Comparison of ENCODE assay signal across 9 cellular contexts in the genomic region with DNA sequence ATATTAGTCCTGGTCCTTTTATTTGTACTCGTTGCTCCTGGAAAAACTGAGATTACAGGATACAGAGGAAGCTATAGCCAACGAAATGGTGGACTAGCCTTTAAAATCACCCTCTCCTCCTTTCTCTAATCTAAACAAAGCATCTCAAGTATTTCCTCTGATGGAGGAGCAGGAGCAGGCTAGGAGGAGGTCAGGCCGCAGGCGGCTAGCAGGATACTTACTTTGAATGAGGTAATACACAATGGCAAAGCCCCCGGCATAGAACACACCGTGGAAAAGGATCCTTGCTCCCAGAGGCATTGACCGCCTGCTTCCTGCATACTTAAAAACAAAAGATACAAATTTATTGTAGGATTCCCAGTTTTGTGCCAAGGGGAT.
DNase-seq lines count a peak whose midpoint lies in the region; ATAC-seq, FAIRE-seq and TF ChIP-seq lines count a peak whose summit lies in the region.
"Had no signal": no experiment of that assay in that cellular context is flagged by ENCODE, and none has a peak within 500 bp of the region (broad histone marks: within the 10 kb centered on the region; RNA-seq: fewer than 3 reads in every experiment).

No MANE protein-coding gene starts in this region.

- no TSS peak for BruUV-seq in K562 (replicated peaks; lab: Mats Ljungman, UMichigan)

- H3K4me1 Mint-ChIP-seq in activated naive CD4-positive, alpha-beta T cell treated with anti-CD3 and anti-CD28 coated beads, Interleukin-2, amount 10 ng/mL, durations not matched to agents 7 days and 5 days: peaks cover 94% of the 10 kb centered on the region

- H3K9me3 Mint-ChIP-seq in activated naive CD4-positive, alpha-beta T cell treated with anti-CD3 and anti-CD28 coated beads, Interleukin-2, amount 10 ng/mL, durations not matched to agents 7 days and 5 days: no peaks in the 10 kb centered on the region

- H3K9me3 ChIP-seq in K562 (replicated peaks; ENCODE audit: control insufficient read depth, insufficient read depth, low read depth, low read length) (no peaks in the 10 kb centered on the region), liver (ENCODE audit: control insufficient read depth in 4 of 4, low read length in 3 of 4) (no peaks in the 10 kb centered on the region), upper lobe of left lung (no peaks in the 10 kb centered on the region)

- H3K27ac Mint-ChIP-seq in activated naive CD4-positive, alpha-beta T cell treated with anti-CD3 and anti-CD28 coated beads, Interleukin-2, amount 10 ng/mL, durations not matched to agents 7 days and 5 days: peak overlapping the region; percentile 90

- ATAC-seq in K562 (no peak), upper lobe of left lung (ENCODE audit: low FRiP score in 2 of 2) (no peak), HG03108 (IDR thresholded peaks at IDR 0.05; ENCODE audit: unreplicated experiment) (no peak)

- no peak for TF ChIP-seq RAD21 in K562 (CRISPR knock-in tag; conservative IDR thresholded peaks at IDR 0.05 in 1 of 2, IDR thresholded peaks at IDR 0.05 in 1 of 2)
- TF ChIP-seq RAD21 in liver (IDR thresholded peaks at IDR 0.05): no peak

- peaks cover 55% of the 10 kb centered on the region for H3K36me3 Mint-ChIP-seq in activated naive CD4-positive, alpha-beta T cell treated with anti-CD3 and anti-CD28 coated beads, Interleukin-2, amount 10 ng/mL, durations not matched to agents 7 days and 5 days

- POLR2A ChIA-PET in K562 (lab: Yijun Ruan, JAX): no interaction called here

- intact Hi-C loops in K562 (cut with micrococcal nuclease): no loop called here

- CTCF ChIA-PET in activated naive CD4-positive, alpha-beta T cell treated with anti-CD3 and anti-CD28 coated beads, Interleukin-2, amount 10 ng/mL, durations not matched to agents 7 days and 5 days (lab: Charles Lee): interaction anchor here (1.4 to 7.4 kb wide), 5 partner anchors 9 to 73 kb away, joined by 4 to 108 read pairs (median 10); partner anchors contain the start of gene STK17A
- CTCF ChIA-PET in K562 (lab: Yijun Ruan, JAX; ENCODE audit: low intra/inter-chr PET ratio): no interaction called here

- no peaks in the 10 kb centered on the region for H3K27me3 Mint-ChIP-seq in activated naive CD4-positive, alpha-beta T cell treated with anti-CD3 and anti-CD28 coated beads, Interleukin-2, amount 10 ng/mL, durations not matched to agents 7 days and 5 days

- H4K20me1 ChIP-seq in K562 (replicated peaks; ENCODE audit: control insufficient read depth, insufficient read depth, low read length): peaks cover 7% of the 10 kb centered on the region; the same call in 1 of the 2 replicates

- no peak overlapping the region for H2AFZ ChIP-seq in K562 (ENCODE audit: low read depth, low read length)

- 82% methylated on average over 7 of the region's 7 CpGs for WGBS in K562 (ENCODE audit: insufficient coverage, low coverage, missing lambda C conversion rate)
- 72% methylated on average over 7 of the region's 7 CpGs for WGBS in liver
- WGBS in upper lobe of left lung, 2 donors: 23 to 39% methylated on average over 7 of the region's 7 CpGs

- H3K4me3 ChIP-seq in K562 (no peak overlapping the region), liver (ENCODE audit: low read depth in 1 of 3, low read length in 3 of 3) (no peak overlapping the region), upper lobe of left lung (peak overlapping the region in 2 of 4 donors; percentile 7 to 16)

- in situ Hi-C loops in K562 (cut with MboI): no loop called here

- no peaks in the 10 kb centered on the region for H3K9me1 ChIP-seq in K562 (ENCODE audit: control insufficient read depth, insufficient read depth, low read length)

- H3K79me2 ChIP-seq in K562 (ENCODE audit: control insufficient read depth, insufficient read depth, low read length): peaks cover 20% of the 10 kb centered on the region; the same call in 2 of the 3 replicates

- peak overlapping the region; percentile 70 for H3K4me3 Mint-ChIP-seq in activated naive CD4-positive, alpha-beta T cell treated with anti-CD3 and anti-CD28 coated beads, Interleukin-2, amount 10 ng/mL, durations not matched to agents 7 days and 5 days

- no peak overlapping the region for H3K4me2 ChIP-seq in K562 (ENCODE audit: insufficient read depth, low read length)

- H3K27ac ChIP-seq in K562 (ENCODE audit: extremely low read depth, low read depth, low read length) (no peak overlapping the region), liver (ENCODE audit: low read depth in 1 of 2, low read length in 2 of 2) (peak overlapping the region; percentile 78), upper lobe of left lung (peak overlapping the region; percentile 87 to 94 (median 90))

- TF ChIP-seq CTCF in K562 (IDR thresholded peaks at IDR 0.05 in 2 of 3, conservative IDR thresholded peaks at IDR 0.05 in 1 of 3; ENCODE audit: insufficient read depth in 2 of 3, low read depth in 1 of 3, low read length in 3 of 3) (no peak), liver (IDR thresholded peaks at IDR 0.05; ENCODE audit: low read depth, low read length, missing input control) (no peak), upper lobe of left lung (IDR thresholded peaks at IDR 0.05) (no peak)

- H3K4me1 ChIP-seq in K562 (replicated peaks in 1 of 2; ENCODE audit: control insufficient read depth in 2 of 2, insufficient read depth in 2 of 2, low read length in 2 of 2) (no peaks in the 10 kb centered on the region), liver (ENCODE audit: control insufficient read depth in 4 of 4, insufficient read depth in 4 of 4, low read length in 3 of 4) (peaks cover 0 to 8% (median 4%) of the 10 kb centered on the region in 4 donors), upper lobe of left lung (peaks cover 47 to 63% (median 56%) of the 10 kb centered on the region in 4 donors)

- TF ChIP-seq POLR2A in K562 (conservative IDR thresholded peaks at IDR 0.05): no peak
- TF ChIP-seq POLR2A in upper lobe of left lung (IDR thresholded peaks at IDR 0.05): no peak

- no peaks in the 10 kb centered on the region for H3K27me3 ChIP-seq in K562 (ENCODE audit: control insufficient read depth in 2 of 2, insufficient read depth in 2 of 2, low read length in 2 of 2)
- no peaks in the 10 kb centered on the region for H3K27me3 ChIP-seq in liver (ENCODE audit: control insufficient read depth in 4 of 4, insufficient read depth in 4 of 4, low read length in 3 of 4)
- H3K27me3 ChIP-seq in upper lobe of left lung: no peaks in the 10 kb centered on the region

- TF ChIP-seq EP300 in K562 (IDR thresholded peaks at IDR 0.05; ENCODE audit: low read length): no peak
- TF ChIP-seq EP300 in upper lobe of left lung (IDR thresholded peaks at IDR 0.05): no peak

- H3K9ac ChIP-seq in K562 (ENCODE audit: insufficient read depth in 1 of 2, low read depth in 2 of 2, low read length in 2 of 2): no peak overlapping the region
- peak overlapping the region in 1 of 2 donors; percentile 24 for H3K9ac ChIP-seq in liver (ENCODE audit: low read depth in 1 of 2, low read length in 2 of 2)

- FAIRE-seq in K562 (lab: Jason Lieb, UNC): no peak
- FAIRE-seq: colon had no signal

- H3K36me3 ChIP-seq in K562 (ENCODE audit: control insufficient read depth, insufficient read depth, low read length): peaks cover 84% of the 10 kb centered on the region; the same call in 2 of the 3 replicates
- H3K36me3 ChIP-seq in liver (ENCODE audit: control insufficient read depth in 4 of 4, insufficient read depth in 3 of 4, low read depth in 1 of 4, low read length in 3 of 4): peaks cover 2 to 15% (median 8%) of the 10 kb centered on the region in 4 donors
- peaks cover 0 to 14% (median 7%) of the 10 kb centered on the region in 4 donors for H3K36me3 ChIP-seq in upper lobe of left lung

- no peak for DNase-seq in activated naive CD4-positive, alpha-beta T cell treated with anti-CD3 and anti-CD28 coated beads, Interleukin-2, amount 10 ng/mL, durations not matched to agents 7 days and 5 days
- DNase-seq in activated naive CD4-positive, alpha-beta T cell treated with Interleukin-2 at 50 U/mL for 16 hours: no peak
- no peak for DNase-seq in K562 (ENCODE audit: extremely low read depth in 1 of 4, low spot score in 3 of 4)
- DNase-seq in upper lobe of left lung: no peak
- DNase-seq in AG08395 (ENCODE audit: low spot score): no peak
- DNase-seq in GOT3 (lab: John Stamatoyannopoulos, UW): no peak

TF ChIP-seq in K562, 482 proteins besides CTCF, POLR2A, EP300 and RAD21 (continues in another document):
- TF ChIP-seq RBM22 (IDR thresholded peaks at IDR 0.05; ENCODE audit: low read depth, low read length, poor library complexity, severe bottlenecking) (peak; percentile 15), ZBTB43 (CRISPR knock-in tag; IDR thresholded peaks at IDR 0.05) (no peak), ZNF146 (CRISPR knock-in tag; IDR thresholded peaks at IDR 0.05; ENCODE audit: unreplicated experiment) (no peak)

TF ChIP-seq in liver, 16 proteins besides CTCF, POLR2A, EP300 and RAD21:
- no peak for TF ChIP-seq HNF4G (IDR thresholded peaks at IDR 0.05)
- no peak for TF ChIP-seq YY1 (IDR thresholded peaks at IDR 0.05)
- no peak for TF ChIP-seq TAF1 (conservative IDR thresholded peaks at IDR 0.05)
- TF ChIP-seq NR2F2 (IDR thresholded peaks at IDR 0.05): no peak
